Comparison of ENCODE assay signal across 21 cellular contexts in genomic region chr14:62736426-62737043, GRCh38.
DNase-seq lines count a peak whose midpoint lies in the region; ATAC-seq and TF ChIP-seq lines count a peak whose summit lies in the region.
"Had no signal": no experiment of that assay in that cellular context is flagged by ENCODE, and none has a peak within 500 bp of the region (broad histone marks: within the 10 kb centered on the region; RNA-seq: fewer than 3 reads in every experiment).

No MANE protein-coding gene starts in this region.

- no peak overlapping the region for H3K9ac ChIP-seq in endodermal cell (ENCODE audit: extremely low read depth, low read length, poor library complexity, severe bottlenecking)
- H3K9ac ChIP-seq: BLaER1, GM23248 had no signal

- H3K27ac Mint-ChIP-seq in endodermal cell (no peak overlapping the region), nephron progenitor cell (peak overlapping the region; percentile 7)
- H3K27ac Mint-ChIP-seq: CD8-positive, alpha-beta T cell had no signal

- no peaks in the 10 kb centered on the region for H3K27me3 ChIP-seq in endodermal cell (ENCODE audit: control insufficient read depth, insufficient read depth, low read length, poor library complexity, severe bottlenecking)
- H3K27me3 ChIP-seq: BLaER1 had no signal

- in situ Hi-C loops in G401 (cut with HindIII; ENCODE audit: low sequenced_read_pairs) = no loop called here

- no peak overlapping the region for H3K4me3 Mint-ChIP-seq in endodermal cell
- H3K4me3 Mint-ChIP-seq in nephron progenitor cell = no peak overlapping the region
- H3K4me3 Mint-ChIP-seq: CD8-positive, alpha-beta T cell had no signal

- H3K4me1 Mint-ChIP-seq in endodermal cell (peaks cover 17% of the 10 kb centered on the region), nephron progenitor cell (peaks cover 10% of the 10 kb centered on the region)

- no peak overlapping the region for H3K27ac ChIP-seq in endodermal cell (ENCODE audit: low read depth, low read length)
- H3K27ac ChIP-seq: BLaER1, GM23248, RWPE1 had no signal

- WGBS in endodermal cell (ENCODE audit: insufficient coverage in 1 of 2, insufficient read length in 1 of 2), 2 experiments = 83 to 88% methylated on average over 3 to 7 of the region's 7 CpGs

- no peaks in the 10 kb centered on the region for H3K36me3 ChIP-seq in endodermal cell (ENCODE audit: control insufficient read depth, insufficient read depth, low read length)
- H3K36me3 ChIP-seq: BLaER1 had no signal

- H3K27me3 Mint-ChIP-seq in endodermal cell (ENCODE audit: insufficient read depth) (no peaks in the 10 kb centered on the region), nephron progenitor cell (ENCODE audit: low read depth, poor library complexity) (no peaks in the 10 kb centered on the region)

- peak; percentile 64 for DNase-seq in CMK (ENCODE audit: low read depth)
- DNase-seq in M059J (ENCODE audit: low read depth) = peak; percentile 41
- no peak for DNase-seq in endodermal cell
- DNase-seq in nephron progenitor cell = no peak
- no peak for DNase-seq in G401 (ENCODE audit: low spot score)
- no peak for DNase-seq in NCI-H446 (lab: John Stamatoyannopoulos, UW)
- DNase-seq: CD8-positive, alpha-beta T cell; DND-41; GDM1; GM23248; HCEC 1CT; NCI-H1105 treated with DMSO at 0.1 percent for 48 hours; NCI-H1694; NCI-H510A treated with DMSO at 0.1 percent for 48 hours; NCI-H774; PC-3; SIG-M5 had no signal

- peaks cover 40% of the 10 kb centered on the region for H3K9me3 ChIP-seq in endodermal cell (ENCODE audit: control insufficient read depth, low read length)
- H3K9me3 ChIP-seq: BLaER1 had no signal

- peaks cover 3% of the 10 kb centered on the region for H3K4me1 ChIP-seq in endodermal cell (ENCODE audit: control insufficient read depth, insufficient read depth, low read length)
- H3K4me1 ChIP-seq: BLaER1 had no signal

- H3K4me3 ChIP-seq in endodermal cell (ENCODE audit: low read length) = peak overlapping the region; percentile 69
- H3K4me3 ChIP-seq: BLaER1, GM23248, K562 had no signal

- no peak for ATAC-seq in HG03039 (IDR thresholded peaks at IDR 0.05; ENCODE audit: unreplicated experiment)
- ATAC-seq: CD8-positive, alpha-beta T cell; K562; PC-3 had no signal

- no peak for TF ChIP-seq CTCF in endodermal cell (conservative IDR thresholded peaks at IDR 0.05)
- TF ChIP-seq CTCF in nephron progenitor cell (IDR thresholded peaks at IDR 0.05) = no peak

- H3K36me3 Mint-ChIP-seq in endodermal cell (ENCODE audit: low read depth) (peaks cover 13% of the 10 kb centered on the region), nephron progenitor cell (ENCODE audit: low read depth) (peaks cover 19% of the 10 kb centered on the region)
- H3K36me3 Mint-ChIP-seq: CD8-positive, alpha-beta T cell had no signal

- peaks cover 16% of the 10 kb centered on the region for H3K9me3 Mint-ChIP-seq in endodermal cell
- H3K9me3 Mint-ChIP-seq in nephron progenitor cell = peaks cover 34% of the 10 kb centered on the region

Comparison
In these comparisons a context has a peak if more than half of its experiments do, and no peak if none do; other contexts are left out.
1. DNase-seq: peak in CMK (single experiment) and M059J (single experiment); none in endodermal cell (single experiment), nephron progenitor cell (single experiment), G401 (single experiment) and NCI-H446 (0 of 2).